ENCODE assay signal across 1 cellular context in the genomic region with DNA sequence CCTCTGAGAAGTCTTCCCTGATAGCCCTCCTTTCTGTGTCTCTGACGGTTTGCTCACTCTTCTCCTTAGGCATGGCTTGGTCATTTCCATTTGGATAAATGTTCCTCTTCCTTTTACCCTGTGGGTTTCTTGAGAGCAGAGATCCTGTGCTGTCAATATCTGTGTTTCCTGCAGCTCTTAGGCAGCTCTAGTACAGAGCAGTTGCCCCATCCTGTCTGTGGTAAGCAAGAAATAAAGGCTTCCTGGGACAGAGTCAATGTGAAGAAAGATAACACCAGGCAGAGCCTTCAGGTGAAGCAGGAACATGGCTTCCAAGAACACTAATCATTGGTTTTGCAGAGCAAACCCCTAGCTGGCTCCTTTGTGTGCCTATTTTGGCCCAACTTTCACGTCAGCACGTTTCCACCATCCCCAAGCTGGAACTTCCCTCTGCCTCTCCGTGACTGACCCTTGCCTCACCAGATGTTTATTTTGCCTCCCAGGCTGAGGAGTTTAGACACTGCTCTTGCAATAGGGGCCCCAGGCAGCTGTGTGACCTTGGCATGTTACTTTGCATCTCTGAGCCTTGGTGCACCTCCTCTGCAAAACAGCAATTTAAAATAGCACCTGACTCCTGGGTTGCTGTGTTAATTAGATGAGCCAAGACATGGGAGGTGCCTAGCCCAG.
A peak's percentile ranks its signal among the peaks of the same experiment; 100 is the strongest.
TF ChIP-seq lines count a peak whose summit lies in the region.

No MANE protein-coding gene starts in this region.

TF ChIP-seq in HepG2, 621 proteins besides CTCF, POLR2A, EP300 and RAD21 (continued from another document and continues in another):
- TF ChIP-seq, protein P1, sequence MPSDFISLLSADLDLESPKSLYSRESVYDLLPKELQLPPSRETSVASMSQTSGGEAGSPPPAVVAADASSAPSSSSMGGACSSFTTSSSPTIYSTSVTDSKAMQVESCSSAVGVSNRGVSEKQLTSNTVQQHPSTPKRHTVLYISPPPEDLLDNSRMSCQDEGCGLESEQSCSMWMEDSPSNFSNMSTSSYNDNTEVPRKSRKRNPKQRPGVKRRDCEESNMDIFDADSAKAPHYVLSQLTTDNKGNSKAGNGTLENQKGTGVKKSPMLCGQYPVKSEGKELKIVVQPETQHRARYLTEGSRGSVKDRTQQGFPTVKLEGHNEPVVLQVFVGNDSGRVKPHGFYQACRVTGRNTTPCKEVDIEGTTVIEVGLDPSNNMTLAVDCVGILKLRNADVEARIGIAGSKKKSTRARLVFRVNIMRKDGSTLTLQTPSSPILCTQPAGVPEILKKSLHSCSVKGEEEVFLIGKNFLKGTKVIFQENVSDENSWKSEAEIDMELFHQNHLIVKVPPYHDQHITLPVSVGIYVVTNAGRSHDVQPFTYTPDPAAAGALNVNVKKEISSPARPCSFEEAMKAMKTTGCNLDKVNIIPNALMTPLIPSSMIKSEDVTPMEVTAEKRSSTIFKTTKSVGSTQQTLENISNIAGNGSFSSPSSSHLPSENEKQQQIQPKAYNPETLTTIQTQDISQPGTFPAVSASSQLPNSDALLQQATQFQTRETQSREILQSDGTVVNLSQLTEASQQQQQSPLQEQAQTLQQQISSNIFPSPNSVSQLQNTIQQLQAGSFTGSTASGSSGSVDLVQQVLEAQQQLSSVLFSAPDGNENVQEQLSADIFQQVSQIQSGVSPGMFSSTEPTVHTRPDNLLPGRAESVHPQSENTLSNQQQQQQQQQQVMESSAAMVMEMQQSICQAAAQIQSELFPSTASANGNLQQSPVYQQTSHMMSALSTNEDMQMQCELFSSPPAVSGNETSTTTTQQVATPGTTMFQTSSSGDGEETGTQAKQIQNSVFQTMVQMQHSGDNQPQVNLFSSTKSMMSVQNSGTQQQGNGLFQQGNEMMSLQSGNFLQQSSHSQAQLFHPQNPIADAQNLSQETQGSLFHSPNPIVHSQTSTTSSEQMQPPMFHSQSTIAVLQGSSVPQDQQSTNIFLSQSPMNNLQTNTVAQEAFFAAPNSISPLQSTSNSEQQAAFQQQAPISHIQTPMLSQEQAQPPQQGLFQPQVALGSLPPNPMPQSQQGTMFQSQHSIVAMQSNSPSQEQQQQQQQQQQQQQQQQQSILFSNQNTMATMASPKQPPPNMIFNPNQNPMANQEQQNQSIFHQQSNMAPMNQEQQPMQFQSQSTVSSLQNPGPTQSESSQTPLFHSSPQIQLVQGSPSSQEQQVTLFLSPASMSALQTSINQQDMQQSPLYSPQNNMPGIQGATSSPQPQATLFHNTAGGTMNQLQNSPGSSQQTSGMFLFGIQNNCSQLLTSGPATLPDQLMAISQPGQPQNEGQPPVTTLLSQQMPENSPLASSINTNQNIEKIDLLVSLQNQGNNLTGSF (CRISPR knock-in tag; IDR thresholded peaks at IDR 0.05) = no peak
- TF ChIP-seq ZNF761 (CRISPR knock-in tag; conservative IDR thresholded peaks at IDR 0.05) = no peak
- TF ChIP-seq ZNF850 (CRISPR knock-in tag; conservative IDR thresholded peaks at IDR 0.05) = no peak
- no peak for TF ChIP-seq ZNF567 (CRISPR knock-in tag; IDR thresholded peaks at IDR 0.05; ENCODE audit: borderline replicate concordance)
- no peak for TF ChIP-seq ZFP1 (CRISPR knock-in tag; IDR thresholded peaks at IDR 0.05)
- TF ChIP-seq TOPORS (CRISPR knock-in tag; IDR thresholded peaks at IDR 0.05) = peak; percentile 44; the same call in 1 of the 2 replicates
- 0 out of 2 replicates have a peak, but pooled peaks have one; percentile 31 for TF ChIP-seq ZNF672 (CRISPR knock-in tag; IDR thresholded peaks at IDR 0.05)
- TF ChIP-seq NCOA1 (CRISPR knock-in tag; IDR thresholded peaks at IDR 0.05) = no peak
- TF ChIP-seq, protein P2, sequence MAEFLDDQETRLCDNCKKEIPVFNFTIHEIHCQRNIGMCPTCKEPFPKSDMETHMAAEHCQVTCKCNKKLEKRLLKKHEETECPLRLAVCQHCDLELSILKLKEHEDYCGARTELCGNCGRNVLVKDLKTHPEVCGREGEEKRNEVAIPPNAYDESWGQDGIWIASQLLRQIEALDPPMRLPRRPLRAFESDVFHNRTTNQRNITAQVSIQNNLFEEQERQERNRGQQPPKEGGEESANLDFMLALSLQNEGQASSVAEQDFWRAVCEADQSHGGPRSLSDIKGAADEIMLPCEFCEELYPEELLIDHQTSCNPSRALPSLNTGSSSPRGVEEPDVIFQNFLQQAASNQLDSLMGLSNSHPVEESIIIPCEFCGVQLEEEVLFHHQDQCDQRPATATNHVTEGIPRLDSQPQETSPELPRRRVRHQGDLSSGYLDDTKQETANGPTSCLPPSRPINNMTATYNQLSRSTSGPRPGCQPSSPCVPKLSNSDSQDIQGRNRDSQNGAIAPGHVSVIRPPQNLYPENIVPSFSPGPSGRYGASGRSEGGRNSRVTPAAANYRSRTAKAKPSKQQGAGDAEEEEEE (CRISPR knock-in tag; IDR thresholded peaks at IDR 0.05; ENCODE audit: borderline replicate concordance) = no peak
- TF ChIP-seq, protein P3, sequence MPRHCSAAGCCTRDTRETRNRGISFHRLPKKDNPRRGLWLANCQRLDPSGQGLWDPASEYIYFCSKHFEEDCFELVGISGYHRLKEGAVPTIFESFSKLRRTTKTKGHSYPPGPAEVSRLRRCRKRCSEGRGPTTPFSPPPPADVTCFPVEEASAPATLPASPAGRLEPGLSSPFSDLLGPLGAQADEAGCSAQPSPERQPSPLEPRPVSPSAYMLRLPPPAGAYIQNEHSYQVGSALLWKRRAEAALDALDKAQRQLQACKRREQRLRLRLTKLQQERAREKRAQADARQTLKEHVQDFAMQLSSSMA (CRISPR knock-in tag; IDR thresholded peaks at IDR 0.05) = no peak
- no peak for TF ChIP-seq SRF (IDR thresholded peaks at IDR 0.05; ENCODE audit: low read depth, low read length)
- TF ChIP-seq, protein P4, sequence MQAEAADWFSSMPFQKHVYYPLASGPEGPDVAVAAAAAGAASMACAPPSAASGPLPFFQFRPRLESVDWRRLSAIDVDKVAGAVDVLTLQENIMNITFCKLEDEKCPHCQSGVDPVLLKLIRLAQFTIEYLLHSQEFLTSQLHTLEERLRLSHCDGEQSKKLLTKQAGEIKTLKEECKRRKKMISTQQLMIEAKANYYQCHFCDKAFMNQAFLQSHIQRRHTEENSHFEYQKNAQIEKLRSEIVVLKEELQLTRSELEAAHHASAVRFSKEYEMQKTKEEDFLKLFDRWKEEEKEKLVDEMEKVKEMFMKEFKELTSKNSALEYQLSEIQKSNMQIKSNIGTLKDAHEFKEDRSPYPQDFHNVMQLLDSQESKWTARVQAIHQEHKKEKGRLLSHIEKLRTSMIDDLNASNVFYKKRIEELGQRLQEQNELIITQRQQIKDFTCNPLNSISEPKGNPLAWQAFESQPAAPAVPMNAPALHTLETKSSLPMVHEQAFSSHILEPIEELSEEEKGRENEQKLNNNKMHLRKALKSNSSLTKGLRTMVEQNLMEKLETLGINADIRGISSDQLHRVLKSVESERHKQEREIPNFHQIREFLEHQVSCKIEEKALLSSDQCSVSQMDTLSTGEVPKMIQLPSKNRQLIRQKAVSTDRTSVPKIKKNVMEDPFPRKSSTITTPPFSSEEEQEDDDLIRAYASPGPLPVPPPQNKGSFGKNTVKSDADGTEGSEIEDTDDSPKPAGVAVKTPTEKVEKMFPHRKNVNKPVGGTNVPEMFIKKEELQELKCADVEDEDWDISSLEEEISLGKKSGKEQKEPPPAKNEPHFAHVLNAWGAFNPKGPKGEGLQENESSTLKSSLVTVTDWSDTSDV (CRISPR knock-in tag; IDR thresholded peaks at IDR 0.05) = no peak
- TF ChIP-seq ZMAT3 (CRISPR knock-in tag; conservative IDR thresholded peaks at IDR 0.05) = no peak
- no peak for TF ChIP-seq HNRNPL (IDR thresholded peaks at IDR 0.05; ENCODE audit: low read depth, low read length)
- TF ChIP-seq ZNF768 (CRISPR knock-in tag; IDR thresholded peaks at IDR 0.05) = peak; percentile 97
- TF ChIP-seq, protein P5, sequence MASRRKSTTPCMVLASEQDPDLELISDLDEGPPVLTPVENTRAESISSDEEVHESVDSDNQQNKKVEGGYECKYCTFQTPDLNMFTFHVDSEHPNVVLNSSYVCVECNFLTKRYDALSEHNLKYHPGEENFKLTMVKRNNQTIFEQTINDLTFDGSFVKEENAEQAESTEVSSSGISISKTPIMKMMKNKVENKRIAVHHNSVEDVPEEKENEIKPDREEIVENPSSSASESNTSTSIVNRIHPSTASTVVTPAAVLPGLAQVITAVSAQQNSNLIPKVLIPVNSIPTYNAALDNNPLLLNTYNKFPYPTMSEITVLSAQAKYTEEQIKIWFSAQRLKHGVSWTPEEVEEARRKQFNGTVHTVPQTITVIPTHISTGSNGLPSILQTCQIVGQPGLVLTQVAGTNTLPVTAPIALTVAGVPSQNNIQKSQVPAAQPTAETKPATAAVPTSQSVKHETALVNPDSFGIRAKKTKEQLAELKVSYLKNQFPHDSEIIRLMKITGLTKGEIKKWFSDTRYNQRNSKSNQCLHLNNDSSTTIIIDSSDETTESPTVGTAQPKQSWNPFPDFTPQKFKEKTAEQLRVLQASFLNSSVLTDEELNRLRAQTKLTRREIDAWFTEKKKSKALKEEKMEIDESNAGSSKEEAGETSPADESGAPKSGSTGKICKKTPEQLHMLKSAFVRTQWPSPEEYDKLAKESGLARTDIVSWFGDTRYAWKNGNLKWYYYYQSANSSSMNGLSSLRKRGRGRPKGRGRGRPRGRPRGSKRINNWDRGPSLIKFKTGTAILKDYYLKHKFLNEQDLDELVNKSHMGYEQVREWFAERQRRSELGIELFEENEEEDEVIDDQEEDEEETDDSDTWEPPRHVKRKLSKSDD (CRISPR knock-in tag; IDR thresholded peaks at IDR 0.05; ENCODE audit: low read depth) = peak; percentile 73; the same call in 1 of the 2 replicates
- TF ChIP-seq, protein P6, sequence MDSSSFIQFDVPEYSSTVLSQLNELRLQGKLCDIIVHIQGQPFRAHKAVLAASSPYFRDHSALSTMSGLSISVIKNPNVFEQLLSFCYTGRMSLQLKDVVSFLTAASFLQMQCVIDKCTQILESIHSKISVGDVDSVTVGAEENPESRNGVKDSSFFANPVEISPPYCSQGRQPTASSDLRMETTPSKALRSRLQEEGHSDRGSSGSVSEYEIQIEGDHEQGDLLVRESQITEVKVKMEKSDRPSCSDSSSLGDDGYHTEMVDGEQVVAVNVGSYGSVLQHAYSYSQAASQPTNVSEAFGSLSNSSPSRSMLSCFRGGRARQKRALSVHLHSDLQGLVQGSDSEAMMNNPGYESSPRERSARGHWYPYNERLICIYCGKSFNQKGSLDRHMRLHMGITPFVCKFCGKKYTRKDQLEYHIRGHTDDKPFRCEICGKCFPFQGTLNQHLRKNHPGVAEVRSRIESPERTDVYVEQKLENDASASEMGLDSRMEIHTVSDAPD (CRISPR knock-in tag; IDR thresholded peaks at IDR 0.05) = 0 out of 2 replicates have a peak, but pooled peaks have one; percentile 21
- TF ChIP-seq, protein P7, sequence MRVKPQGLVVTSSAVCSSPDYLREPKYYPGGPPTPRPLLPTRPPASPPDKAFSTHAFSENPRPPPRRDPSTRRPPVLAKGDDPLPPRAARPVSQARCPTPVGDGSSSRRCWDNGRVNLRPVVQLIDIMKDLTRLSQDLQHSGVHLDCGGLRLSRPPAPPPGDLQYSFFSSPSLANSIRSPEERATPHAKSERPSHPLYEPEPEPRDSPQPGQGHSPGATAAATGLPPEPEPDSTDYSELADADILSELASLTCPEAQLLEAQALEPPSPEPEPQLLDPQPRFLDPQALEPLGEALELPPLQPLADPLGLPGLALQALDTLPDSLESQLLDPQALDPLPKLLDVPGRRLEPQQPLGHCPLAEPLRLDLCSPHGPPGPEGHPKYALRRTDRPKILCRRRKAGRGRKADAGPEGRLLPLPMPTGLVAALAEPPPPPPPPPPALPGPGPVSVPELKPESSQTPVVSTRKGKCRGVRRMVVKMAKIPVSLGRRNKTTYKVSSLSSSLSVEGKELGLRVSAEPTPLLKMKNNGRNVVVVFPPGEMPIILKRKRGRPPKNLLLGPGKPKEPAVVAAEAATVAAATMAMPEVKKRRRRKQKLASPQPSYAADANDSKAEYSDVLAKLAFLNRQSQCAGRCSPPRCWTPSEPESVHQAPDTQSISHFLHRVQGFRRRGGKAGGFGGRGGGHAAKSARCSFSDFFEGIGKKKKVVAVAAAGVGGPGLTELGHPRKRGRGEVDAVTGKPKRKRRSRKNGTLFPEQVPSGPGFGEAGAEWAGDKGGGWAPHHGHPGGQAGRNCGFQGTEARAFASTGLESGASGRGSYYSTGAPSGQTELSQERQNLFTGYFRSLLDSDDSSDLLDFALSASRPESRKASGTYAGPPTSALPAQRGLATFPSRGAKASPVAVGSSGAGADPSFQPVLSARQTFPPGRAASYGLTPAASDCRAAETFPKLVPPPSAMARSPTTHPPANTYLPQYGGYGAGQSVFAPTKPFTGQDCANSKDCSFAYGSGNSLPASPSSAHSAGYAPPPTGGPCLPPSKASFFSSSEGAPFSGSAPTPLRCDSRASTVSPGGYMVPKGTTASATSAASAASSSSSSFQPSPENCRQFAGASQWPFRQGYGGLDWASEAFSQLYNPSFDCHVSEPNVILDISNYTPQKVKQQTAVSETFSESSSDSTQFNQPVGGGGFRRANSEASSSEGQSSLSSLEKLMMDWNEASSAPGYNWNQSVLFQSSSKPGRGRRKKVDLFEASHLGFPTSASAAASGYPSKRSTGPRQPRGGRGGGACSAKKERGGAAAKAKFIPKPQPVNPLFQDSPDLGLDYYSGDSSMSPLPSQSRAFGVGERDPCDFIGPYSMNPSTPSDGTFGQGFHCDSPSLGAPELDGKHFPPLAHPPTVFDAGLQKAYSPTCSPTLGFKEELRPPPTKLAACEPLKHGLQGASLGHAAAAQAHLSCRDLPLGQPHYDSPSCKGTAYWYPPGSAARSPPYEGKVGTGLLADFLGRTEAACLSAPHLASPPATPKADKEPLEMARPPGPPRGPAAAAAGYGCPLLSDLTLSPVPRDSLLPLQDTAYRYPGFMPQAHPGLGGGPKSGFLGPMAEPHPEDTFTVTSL (CRISPR knock-in tag; IDR thresholded peaks at IDR 0.05; ENCODE audit: borderline replicate concordance) = no peak
- TF ChIP-seq ZNF616 (CRISPR knock-in tag; IDR thresholded peaks at IDR 0.05; ENCODE audit: low read depth) = no peak
- TF ChIP-seq ZNF577 (CRISPR knock-in tag; IDR thresholded peaks at IDR 0.05; ENCODE audit: borderline replicate concordance, low read depth) = no peak
- TF ChIP-seq HOXD1 (CRISPR knock-in tag; IDR thresholded peaks at IDR 0.05) = no peak
- no peak for TF ChIP-seq NFATC3 (CRISPR knock-in tag; IDR thresholded peaks at IDR 0.05)
- TF ChIP-seq EZH2 (conservative IDR thresholded peaks at IDR 0.05; ENCODE audit: low read depth, low read length) = no peak
- peak; percentile 31 for TF ChIP-seq TEAD3 (CRISPR knock-in tag; optimal IDR thresholded peaks at IDR 0.05; ENCODE audit: borderline replicate concordance)
- no peak for TF ChIP-seq ZNF367 (CRISPR knock-in tag; IDR thresholded peaks at IDR 0.05; ENCODE audit: borderline replicate concordance)
- TF ChIP-seq RARG (CRISPR knock-in tag; IDR thresholded peaks at IDR 0.05; ENCODE audit: low read depth) = no peak
- TF ChIP-seq ZNF20 (CRISPR knock-in tag; IDR thresholded peaks at IDR 0.05) = no peak
- TF ChIP-seq, protein P8, sequence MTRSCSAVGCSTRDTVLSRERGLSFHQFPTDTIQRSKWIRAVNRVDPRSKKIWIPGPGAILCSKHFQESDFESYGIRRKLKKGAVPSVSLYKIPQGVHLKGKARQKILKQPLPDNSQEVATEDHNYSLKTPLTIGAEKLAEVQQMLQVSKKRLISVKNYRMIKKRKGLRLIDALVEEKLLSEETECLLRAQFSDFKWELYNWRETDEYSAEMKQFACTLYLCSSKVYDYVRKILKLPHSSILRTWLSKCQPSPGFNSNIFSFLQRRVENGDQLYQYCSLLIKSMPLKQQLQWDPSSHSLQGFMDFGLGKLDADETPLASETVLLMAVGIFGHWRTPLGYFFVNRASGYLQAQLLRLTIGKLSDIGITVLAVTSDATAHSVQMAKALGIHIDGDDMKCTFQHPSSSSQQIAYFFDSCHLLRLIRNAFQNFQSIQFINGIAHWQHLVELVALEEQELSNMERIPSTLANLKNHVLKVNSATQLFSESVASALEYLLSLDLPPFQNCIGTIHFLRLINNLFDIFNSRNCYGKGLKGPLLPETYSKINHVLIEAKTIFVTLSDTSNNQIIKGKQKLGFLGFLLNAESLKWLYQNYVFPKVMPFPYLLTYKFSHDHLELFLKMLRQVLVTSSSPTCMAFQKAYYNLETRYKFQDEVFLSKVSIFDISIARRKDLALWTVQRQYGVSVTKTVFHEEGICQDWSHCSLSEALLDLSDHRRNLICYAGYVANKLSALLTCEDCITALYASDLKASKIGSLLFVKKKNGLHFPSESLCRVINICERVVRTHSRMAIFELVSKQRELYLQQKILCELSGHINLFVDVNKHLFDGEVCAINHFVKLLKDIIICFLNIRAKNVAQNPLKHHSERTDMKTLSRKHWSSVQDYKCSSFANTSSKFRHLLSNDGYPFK (CRISPR knock-in tag; IDR thresholded peaks at IDR 0.05; ENCODE audit: borderline replicate concordance) = no peak
